ENCODE assay signal across 17 cellular contexts in genomic region chr6:53639520-53639919, GRCh38. TPM values are rescaled to one million over a fixed set of nuclear protein-coding genes. Genes with fewer than 3 reads are reported as not detected.
A peak's percentile ranks its signal among the peaks of the same experiment; 100 is the strongest.
DNase-seq lines count a peak whose midpoint lies in the region; ATAC-seq, FAIRE-seq and TF ChIP-seq lines count a peak whose summit lies in the region.
"Had no signal": no experiment of that assay in that cellular context is flagged by ENCODE, and none has a peak within 500 bp of the region (broad histone marks: within the 10 kb centered on the region; RNA-seq: fewer than 3 reads in every experiment).

No MANE protein-coding gene starts in this region.

- TF ChIP-seq CTCF in A549 (IDR thresholded peaks at IDR 0.05) (no peak), IMR-90 (conservative IDR thresholded peaks at IDR 0.05; ENCODE audit: low read depth, low read length) (no peak), WERI-Rb-1 (IDR thresholded peaks at IDR 0.05; ENCODE audit: low read depth, low read length) (no peak), breast epithelium (IDR thresholded peaks at IDR 0.05) (no peak), mammary epithelial cell (conservative IDR thresholded peaks at IDR 0.05 in 1 of 2, IDR thresholded peaks at IDR 0.05 in 1 of 2; ENCODE audit: extremely low read depth in 1 of 2, insufficient read depth in 1 of 2, low read depth in 1 of 2, low read length in 2 of 2) (no peak)

- no peak overlapping the region for H4K5ac ChIP-seq in IMR-90 (ENCODE audit: low read depth, low read length)

- ATAC-seq in A549 (no peak), IMR-90 (ENCODE audit: low read depth) (no peak)
- ATAC-seq: HCT116 had no signal

- no peak overlapping the region for H3K27ac ChIP-seq in A549
- H3K27ac ChIP-seq in IMR-90 (ENCODE audit: insufficient read depth, low read length): no peak overlapping the region
- H3K27ac ChIP-seq in WERI-Rb-1: peak overlapping the region; percentile 73
- no peak overlapping the region for H3K27ac ChIP-seq in breast epithelium
- no peak overlapping the region for H3K27ac ChIP-seq in mammary epithelial cell (ENCODE audit: insufficient read depth, low read depth, low read length)
- H3K27ac ChIP-seq: GM23248 had no signal

- no peaks in the 10 kb centered on the region for H3K27me3 ChIP-seq in IMR-90 (ENCODE audit: control insufficient read depth, insufficient read depth, low read length)
- no peaks in the 10 kb centered on the region for H3K27me3 ChIP-seq in WERI-Rb-1 (ENCODE audit: insufficient read depth, low read depth, severe bottlenecking)
- no peaks in the 10 kb centered on the region for H3K27me3 ChIP-seq in breast epithelium
- H3K27me3 ChIP-seq in mammary epithelial cell (ENCODE audit: insufficient read depth, low read length): no peaks in the 10 kb centered on the region

- no peak overlapping the region for H2BK5ac ChIP-seq in IMR-90 (ENCODE audit: low read depth, low read length, poor library complexity, severe bottlenecking)

- peaks cover 16% of the 10 kb centered on the region for H3K4me1 ChIP-seq in A549
- H3K4me1 ChIP-seq in IMR-90 (ENCODE audit: control insufficient read depth, insufficient read depth, low read length): no peaks in the 10 kb centered on the region; the same call in 1 of the 2 replicates
- no peaks in the 10 kb centered on the region for H3K4me1 ChIP-seq in breast epithelium
- H3K4me1 ChIP-seq in mammary epithelial cell (ENCODE audit: insufficient read depth, low read length): peaks cover 12% of the 10 kb centered on the region

- DNase-seq in NCI-H82 (lab: John Stamatoyannopoulos, UW) (peak; percentile 17), NCI-H82 treated with DMSO at 0.1 percent for 48 hours (lab: John Stamatoyannopoulos, UW; ENCODE audit: unreplicated experiment) (no peak), A549 (ENCODE audit: low read depth in 1 of 2, low spot score in 1 of 2) (no peak), IMR-90 (no peak), WERI-Rb-1 (no peak), breast epithelium (ENCODE audit: low spot score in 2 of 2) (no peak), mucosa of gallbladder (ENCODE audit: low spot score) (no peak), mammary epithelial cell (no peak)
- DNase-seq: C1 segment of cervical spinal cord; Calu3; CD4-positive, alpha-beta T cell; DMS79; GM23248 had no signal

- no peak overlapping the region for H2BK15ac ChIP-seq in IMR-90 (ENCODE audit: low read depth, low read length)

- dilution Hi-C loops in IMR-90 (cut with HindIII; ENCODE audit: low sequenced_read_pairs, unreplicated experiment): no loop called here
- dilution Hi-C loops in mammary epithelial cell (cut with HindIII; ENCODE audit: low sequenced_read_pairs): no loop called here

- no peak overlapping the region for H4K8ac ChIP-seq in IMR-90 (ENCODE audit: low read depth in 2 of 2, low read length in 2 of 2)

- no peak overlapping the region for H3K23ac ChIP-seq in IMR-90 (ENCODE audit: low read depth, low read length)

- FAIRE-seq in A549 (lab: Jason Lieb, UNC): no peak
- FAIRE-seq: GM12891, H54 had no signal

- no peak overlapping the region for H2AK5ac ChIP-seq in IMR-90 (ENCODE audit: low read depth, low read length)

- no peaks in the 10 kb centered on the region for H3K79me1 ChIP-seq in IMR-90 (ENCODE audit: low read depth in 1 of 2, low read length in 2 of 2)

- H3K9me1 ChIP-seq in IMR-90 (ENCODE audit: insufficient read depth, low read length): no peaks in the 10 kb centered on the region; the same call in 1 of the 2 replicates

- intact Hi-C loops in IMR-90 (cut with micrococcal nuclease): no loop called here
- intact Hi-C loops in breast epithelium (cut with DNase I; ENCODE audit: low total_unique reads): no loop called here
- intact Hi-C loops in mammary epithelial cell (cut with micrococcal nuclease): no loop called here

- WGBS in A549 (ENCODE audit: missing lambda C conversion rate): 57% methylated on average over 3 of the region's 3 CpGs
- no CpG with 5 or more reads among the region's 3 CpGs for WGBS in IMR-90 (ENCODE audit: extremely low coverage in 2 of 2, insufficient read length in 1 of 2), 2 experiments
- 100% methylated on average over 3 of the region's 3 CpGs for WGBS in mammary epithelial cell (ENCODE audit: low coverage, missing lambda C conversion rate)

- TF ChIP-seq RAD21 in A549 (conservative IDR thresholded peaks at IDR 0.05 in 1 of 2, IDR thresholded peaks at IDR 0.05 in 1 of 2) (no peak), IMR-90 (IDR thresholded peaks at IDR 0.05; ENCODE audit: low read length) (no peak)

- no peak overlapping the region for H3K18ac ChIP-seq in IMR-90 (ENCODE audit: low read depth, low read length)

- CTCF ChIA-PET in A549 (lab: Yijun Ruan, JAX): interaction anchor here (0.9 kb wide), 1 partner anchor 89 kb away, joined by 7 read pairs; no protein-coding TSS in a partner anchor
- CTCF ChIA-PET in IMR-90 (lab: Yijun Ruan, JAX): interaction anchor here (0.6 kb wide), 1 partner anchor 111 kb away, joined by 4 read pairs; no protein-coding TSS in a partner anchor
- CTCF ChIA-PET in mammary epithelial cell (lab: Charles Lee; ENCODE audit: low non-redundant PET): no interaction called here

- H3K4me3 ChIP-seq in A549 (no peak overlapping the region), IMR-90 (ENCODE audit: insufficient read depth, low read depth, low read length) (no peak overlapping the region), WERI-Rb-1 (ENCODE audit: low read depth, low read length) (no peak overlapping the region), breast epithelium (no peak overlapping the region), mammary epithelial cell (replicated peaks in 1 of 3; ENCODE audit: insufficient read depth in 1 of 3, low read depth in 2 of 3, low read length in 3 of 3) (no peak overlapping the region)
- H3K4me3 ChIP-seq: GM23248 had no signal

- H4K20me1 ChIP-seq in IMR-90 (ENCODE audit: insufficient read depth, low read length) (no peaks in the 10 kb centered on the region), mammary epithelial cell (ENCODE audit: insufficient read depth, low read length) (no peaks in the 10 kb centered on the region)

- no peak overlapping the region for H3K4ac ChIP-seq in IMR-90 (ENCODE audit: low read depth, low read length)

- no peaks in the 10 kb centered on the region for H3K79me2 ChIP-seq in mammary epithelial cell (ENCODE audit: insufficient read depth, low read length)

- no peak overlapping the region for H3K14ac ChIP-seq in IMR-90 (replicated peaks; ENCODE audit: low read depth, low read length)

- no peak overlapping the region for H2BK120ac ChIP-seq in IMR-90 (ENCODE audit: low read depth, low read length)

- BruUV-seq in IMR-90 (replicated peaks; lab: Mats Ljungman, UMichigan): no TSS peak
- no TSS peak for BruUV-seq in mammary epithelial cell (replicated peaks; lab: Mats Ljungman, UMichigan)

- TF ChIP-seq POLR2A in A549 (IDR thresholded peaks at IDR 0.05; ENCODE audit: low read length) (no peak), IMR-90 (IDR thresholded peaks at IDR 0.05; ENCODE audit: low read depth, low read length) (no peak), breast epithelium (IDR thresholded peaks at IDR 0.05) (no peak)

- peak overlapping the region; percentile 41 for H3K4me2 ChIP-seq in A549
- no peak overlapping the region for H3K4me2 ChIP-seq in IMR-90 (ENCODE audit: low read depth, low read length)
- H3K4me2 ChIP-seq in mammary epithelial cell (ENCODE audit: insufficient read depth, low read depth, low read length): no peak overlapping the region

- H3K9ac ChIP-seq in IMR-90 (ENCODE audit: low read depth, low read length): no peak overlapping the region
- H3K9ac ChIP-seq in mammary epithelial cell (ENCODE audit: insufficient read depth, low read length): no peak overlapping the region
- H3K9ac ChIP-seq: GM23248 had no signal

- no peak overlapping the region for H2AFZ ChIP-seq in IMR-90 (replicated peaks; ENCODE audit: low read length, poor library complexity)
- H2AFZ ChIP-seq in mammary epithelial cell (ENCODE audit: low read depth, low read length): no peak overlapping the region
- H2AFZ ChIP-seq: GM23248 had no signal

- H3K36me3 ChIP-seq in IMR-90 (ENCODE audit: control insufficient read depth, insufficient read depth, low read length): no peaks in the 10 kb centered on the region
- no peaks in the 10 kb centered on the region for H3K36me3 ChIP-seq in WERI-Rb-1
- no peaks in the 10 kb centered on the region for H3K36me3 ChIP-seq in breast epithelium
- no peaks in the 10 kb centered on the region for H3K36me3 ChIP-seq in mammary epithelial cell (ENCODE audit: insufficient read depth, low read length)

- no peak overlapping the region for H4K91ac ChIP-seq in IMR-90 (ENCODE audit: insufficient read depth, low read depth, low read length)

- in situ Hi-C loops in IMR-90 (cut with MboI; ENCODE audit: low sequenced_read_pairs): no loop called here
- in situ Hi-C loops in mammary epithelial cell (cut with MboI; ENCODE audit: low sequenced_read_pairs in 2 of 2): no loop called here

- POLR2A ChIA-PET in A549 (lab: Yijun Ruan, JAX) (no interaction called here), IMR-90 (lab: Charles Lee; ENCODE audit: unreplicated experiment) (no interaction called here)

- TF ChIP-seq EP300 in A549 (IDR thresholded peaks at IDR 0.05): no peak

- H3K9me3 ChIP-seq in A549 (no peaks in the 10 kb centered on the region), IMR-90 (ENCODE audit: control insufficient read depth, insufficient read depth, low read length) (no peaks in the 10 kb centered on the region), WERI-Rb-1 (ENCODE audit: severe bottlenecking) (no peaks in the 10 kb centered on the region), breast epithelium (no peaks in the 10 kb centered on the region), mammary epithelial cell (replicated peaks; ENCODE audit: insufficient read depth, low read length) (no peaks in the 10 kb centered on the region)

- H2AK9ac ChIP-seq in IMR-90 (replicated peaks; ENCODE audit: low read depth, low read length, poor library complexity): no peak overlapping the region

- H2BK20ac ChIP-seq in IMR-90 (ENCODE audit: low read depth, low read length): no peak overlapping the region

- H3K56ac ChIP-seq in IMR-90 (ENCODE audit: extremely low read depth, insufficient read depth, low read length): no peak overlapping the region

TF ChIP-seq in A549, 52 proteins besides CTCF, POLR2A, EP300 and RAD21 (continues in another document):
- TF ChIP-seq ZSCAN20 (CRISPR knock-in tag; IDR thresholded peaks at IDR 0.05): no peak

RNA-seq across cellular contexts. Expression of gene KLHL31, which starts 26.0 kb away (rescaled TPM):
- polyA plus RNA-seq in A549 (2011; rRNA removed) (0.20 and 0.32 TPM in 2 replicates), A549 (2017; fragmentation: RNase III; extraction: RNeasy Plus Mini Kit Qiagen cat#74134 plus additional on column Dnase treatment) (0.16 to 0.31 TPM (median 0.22 TPM) in 3 replicates), IMR-90 (2012; rRNA removed) (0.02 and 0.04 TPM in 2 replicates), mammary epithelial cell (0.06 TPM)
- 0.08 and 0.13 TPM in 2 replicates for polyA plus RNA-seq in A549 (2012; cell fraction: cytosol; rRNA removed)
- polyA plus RNA-seq in A549 (2012; cell fraction: nucleus; rRNA removed): 0.29 and 0.55 TPM in 2 replicates
- 0.17 and 0.34 TPM in 2 replicates for polyA minus RNA-seq in A549 (2011; rRNA and poly(A)+ RNA removed)
- total RNA-seq in IMR-90 (2012; rRNA removed) (under 0.01 TPM in 1 of 2 replicates, not detected in the other), breast epithelium (10 to 100 TPM in 1 of 3 donors, 1 to 10 TPM in 2; 1.6 to 32.2 (median 1.8) TPM), mucosa of gallbladder (0.17 TPM), mammary epithelial cell (under 1 TPM; 0.28 to 0.33 TPM)
- polyA plus RNA-seq in IMR-90 (2012; cell fraction: cytosol; rRNA removed): 0.01 TPM in 1 of 2 replicates, not detected in the other
- polyA plus RNA-seq in IMR-90 (2012; cell fraction: nucleus; rRNA removed; ENCODE audit: low replicate concordance): 0.16 and 0.25 TPM in 2 replicates
- polyA minus RNA-seq in mammary epithelial cell: not detected
- total RNA-seq: A172, GM23248 had no signal
